In genomic region chr17:33560165-33560564, GRCh38 we compare ENCODE assay signal across 24 cellular contexts.
DNase-seq lines count a peak whose midpoint lies in the region; ATAC-seq, FAIRE-seq and TF ChIP-seq lines count a peak whose summit lies in the region.
"Had no signal": no experiment of that assay in that cellular context is flagged by ENCODE, and none has a peak within 500 bp of the region (broad histone marks: within the 10 kb centered on the region; RNA-seq: fewer than 3 reads in every experiment).

No MANE protein-coding gene starts in this region.

- no peaks in the 10 kb centered on the region for H3K79me1 ChIP-seq in H9 (ENCODE audit: insufficient read depth, low read depth, low read length, poor library complexity, severe bottlenecking)

- ATAC-seq in GM12878 = 0 out of 3 replicates have a peak, but pooled peaks have one; percentile 17
- no peak for ATAC-seq in CD8-positive, alpha-beta T cell
- ATAC-seq: natural killer cell, T-helper 17 cell had no signal

- no peak overlapping the region for H2BK12ac ChIP-seq in H9 (ENCODE audit: insufficient read length, low read depth, low read length)

- no peaks in the 10 kb centered on the region; the same call in 1 of the 2 replicates for H3K27me3 Mint-ChIP-seq in H9 (ENCODE audit: low read depth)
- H3K27me3 Mint-ChIP-seq in CD8-positive, alpha-beta T cell (ENCODE audit: low read depth) = no peaks in the 10 kb centered on the region
- H3K27me3 Mint-ChIP-seq: T-helper 17 cell had no signal

- H3K9me3 Mint-ChIP-seq in H9 = peaks cover 4 to 8% of the 10 kb centered on the region in 2 experiments
- H3K9me3 Mint-ChIP-seq in CD8-positive, alpha-beta T cell = peaks cover 6% of the 10 kb centered on the region
- H3K9me3 Mint-ChIP-seq: natural killer cell had no signal

- H3K4me2 ChIP-seq in H9 (ENCODE audit: insufficient read depth, insufficient read length, low read length) (no peak overlapping the region), GM12878 (ENCODE audit: control insufficient read depth, insufficient read depth) (no peak overlapping the region)

- DNase-seq in A673 (ENCODE audit: low spot score) (peak; percentile 5), H9 (no peak), GM12878 (ENCODE audit: low read depth, low spot score) (no peak), iris pigment epithelial cell (ENCODE audit: low read depth) (peak; percentile 34), GOT3 (lab: John Stamatoyannopoulos, UW) (no peak), foreskin melanocyte (no peak), NCI-H69 (lab: John Stamatoyannopoulos, UW) (no peak)
- no peak for DNase-seq in CD8-positive, alpha-beta T cell
- DNase-seq: activated CD4-positive, alpha-beta T cell treated with anti-CD3 and anti-CD28 coated beads, Interleukin-2, amount 50 U/mL, for 4 hours; activated gamma-delta T cell treated with Interleukin-2 at 50 U/mL for 16 hours; amniotic stem cell; CD4-positive, alpha-beta memory T cell; cerebellar nuclear complex; DND-41; hippocampal formation; natural killer cell; NCI-H146; posterior cingulate gyrus; SJCRH30; stomach; T-helper 17 cell had no signal

- no peak overlapping the region for H3K56ac ChIP-seq in H9 (ENCODE audit: insufficient read length, low read depth, low read length)

- H4K5ac ChIP-seq in H9 (ENCODE audit: insufficient read length, low read depth, low read length) = no peak overlapping the region

- no peak overlapping the region for H2BK5ac ChIP-seq in H9 (ENCODE audit: insufficient read length, low read length)

- H3K9ac ChIP-seq in H9 (ENCODE audit: extremely low read depth, insufficient read length, low read length) = no peak overlapping the region
- H3K9ac ChIP-seq in GM12878 (ENCODE audit: control insufficient read depth, insufficient read depth, low read length) = no peak overlapping the region

- no peaks in the 10 kb centered on the region for H4K20me1 ChIP-seq in H9 (ENCODE audit: control insufficient read depth, insufficient read depth, insufficient read length)
- no peaks in the 10 kb centered on the region for H4K20me1 ChIP-seq in GM12878 (ENCODE audit: control insufficient read depth, insufficient read depth)

- no peaks in the 10 kb centered on the region for H3K36me3 ChIP-seq in A673 (ENCODE audit: insufficient read depth, low read length, poor library complexity, severe bottlenecking)
- no peaks in the 10 kb centered on the region for H3K36me3 ChIP-seq in GM12878 (ENCODE audit: control insufficient read depth in 2 of 2, insufficient read depth in 2 of 2, low read length in 1 of 2)
- H3K36me3 ChIP-seq in CD8-positive, alpha-beta T cell (ENCODE audit: insufficient read depth, low read length) = no peaks in the 10 kb centered on the region
- H3K36me3 ChIP-seq: SJCRH30, stomach had no signal

- SMC1A ChIA-PET in GM12878 (lab: Charles Lee; ENCODE audit: uncharacterized antibody, unreplicated experiment) = interaction anchor here (0.7 to 2.0 kb wide), 2 partner anchors 36 to 1606 kb away, joined by 3 to 5 read pairs; no protein-coding TSS in a partner anchor

- no peak overlapping the region for H3K27ac ChIP-seq in A673 (ENCODE audit: low read depth, low read length, poor library complexity, severe bottlenecking)
- no peak overlapping the region for H3K27ac ChIP-seq in H9 (ENCODE audit: insufficient read length, low read depth, low read length)
- H3K27ac ChIP-seq in GM12878 (ENCODE audit: control insufficient read depth, insufficient read depth) = no peak overlapping the region
- H3K27ac ChIP-seq in CD8-positive, alpha-beta T cell (ENCODE audit: low read depth, low read length) = no peak overlapping the region
- H3K27ac ChIP-seq: SJCRH30, stomach had no signal

- no peak overlapping the region for H4K8ac ChIP-seq in H9 (replicated peaks; ENCODE audit: insufficient read length, low read depth, low read length)

- H2BK15ac ChIP-seq in H9 (ENCODE audit: low read depth, low read length) = no peak overlapping the region

- no peak overlapping the region for H3K4me3 Mint-ChIP-seq in H9
- no peak overlapping the region for H3K4me3 Mint-ChIP-seq in CD8-positive, alpha-beta T cell
- H3K4me3 Mint-ChIP-seq: CD4-positive, alpha-beta memory T cell; natural killer cell; T-helper 17 cell; type B pancreatic cell had no signal

- no peak for TF ChIP-seq CTCF in A673 (conservative IDR thresholded peaks at IDR 0.05; ENCODE audit: low read depth, low read length)
- TF ChIP-seq CTCF in H9 (conservative IDR thresholded peaks at IDR 0.05) = no peak
- no peak for TF ChIP-seq CTCF in GM12878 (IDR thresholded peaks at IDR 0.05 in 2 of 3, conservative IDR thresholded peaks at IDR 0.05 in 1 of 3; ENCODE audit: control insufficient read depth in 2 of 3, extremely low read depth in 1 of 3, insufficient read depth in 1 of 3, low read depth in 3 of 3, low read length in 3 of 3)
- no peak for TF ChIP-seq CTCF in CD8-positive, alpha-beta T cell (IDR thresholded peaks at IDR 0.05)

- peaks cover 0 to 5% (median 3%) of the 10 kb centered on the region in 3 experiments; a peak in 3 of 7 replicates for H3K36me3 Mint-ChIP-seq in H9 (ENCODE audit: insufficient read depth in 1 of 3, low read depth in 3 of 3)
- H3K36me3 Mint-ChIP-seq in CD8-positive, alpha-beta T cell = no peaks in the 10 kb centered on the region
- H3K36me3 Mint-ChIP-seq: CD4-positive, alpha-beta memory T cell; natural killer cell; type B pancreatic cell had no signal

- POLR2A ChIA-PET in A673 (lab: Charles Lee; ENCODE audit: low non-redundant PET) (no interaction called here), GM12878 (lab: Charles Lee) (no interaction called here)
- POLR2A ChIA-PET in CD8-positive, alpha-beta T cell (lab: Charles Lee) = no interaction called here

- no peak for TF ChIP-seq POLR2A in GM12878 (IDR thresholded peaks at IDR 0.05; ENCODE audit: low read depth, low read length)

- H3K4me3 ChIP-seq in A673 (ENCODE audit: low read depth, low read length, poor library complexity, severe bottlenecking) (no peak overlapping the region), GM12878 (no peak overlapping the region)
- no peak overlapping the region for H3K4me3 ChIP-seq in CD8-positive, alpha-beta T cell (ENCODE audit: low read depth, low read length)
- H3K4me3 ChIP-seq: SJCRH30, stomach had no signal

- H3K9me3 ChIP-seq in A673 (ENCODE audit: low read depth, low read length, poor library complexity, severe bottlenecking) (no peaks in the 10 kb centered on the region), H9 (ENCODE audit: control insufficient read depth, low read depth, low read length) (no peaks in the 10 kb centered on the region), GM12878 (replicated peaks; ENCODE audit: control insufficient read depth, insufficient read depth, low read length) (no peaks in the 10 kb centered on the region)
- no peaks in the 10 kb centered on the region for H3K9me3 ChIP-seq in CD8-positive, alpha-beta T cell (ENCODE audit: low read length)
- H3K9me3 ChIP-seq: SJCRH30 had no signal

- BruUV-seq in A673 (replicated peaks; lab: Mats Ljungman, UMichigan) (no TSS peak), GM12878 (replicated peaks; lab: Mats Ljungman, UMichigan) (no TSS peak)

- H3K23ac ChIP-seq in H9 (ENCODE audit: insufficient read length, low read depth, low read length) = no peak overlapping the region

- no peak overlapping the region for H4K91ac ChIP-seq in H9 (ENCODE audit: insufficient read length, low read depth, low read length)

- CTCF ChIA-PET in A673 (lab: Charles Lee) = no interaction called here
- CTCF ChIA-PET in GM12878 (lab: Yijun Ruan, JAX) = no interaction called here
- CTCF ChIA-PET in CD8-positive, alpha-beta T cell (lab: Charles Lee) = no interaction called here

- H2BK120ac ChIP-seq in H9 (ENCODE audit: low read depth, low read length, poor library complexity, severe bottlenecking) = no peak overlapping the region

- no peak for TF ChIP-seq RAD21 in GM12878 (IDR thresholded peaks at IDR 0.05; ENCODE audit: insufficient read depth, low read depth, low read length)

- no peak overlapping the region for H3K14ac ChIP-seq in H9 (ENCODE audit: insufficient read depth, low read length)

- intact Hi-C loops in A673 (cut with micrococcal nuclease; ENCODE audit: unreplicated experiment) = no loop called here
- intact Hi-C loops in GM12878 (cut with micrococcal nuclease; ENCODE audit: unreplicated experiment) = no loop called here
- intact Hi-C loops in CD8-positive, alpha-beta T cell (cut with DNase I, micrococcal nuclease) = no loop called here

- FAIRE-seq in GM12878 (lab: Jason Lieb, UNC) = no peak
- FAIRE-seq: A204.1, keratinocyte had no signal

- H3K4ac ChIP-seq in H9 (ENCODE audit: low read depth, low read length) = no peak overlapping the region

- H3K27me3 ChIP-seq in A673 (replicated peaks; ENCODE audit: insufficient read depth, low read depth, low read length, poor library complexity) (no peaks in the 10 kb centered on the region), H9 (ENCODE audit: insufficient read depth, low read length) (no peaks in the 10 kb centered on the region), GM12878 (replicated peaks in 1 of 2; ENCODE audit: control insufficient read depth in 2 of 2, insufficient read depth in 2 of 2, low read length in 1 of 2) (no peaks in the 10 kb centered on the region)
- no peaks in the 10 kb centered on the region for H3K27me3 ChIP-seq in CD8-positive, alpha-beta T cell (ENCODE audit: insufficient read depth, low read length)

- H3K18ac ChIP-seq in H9 (ENCODE audit: insufficient read length, low read depth, low read length) = no peak overlapping the region

- H3K4me1 ChIP-seq in A673 (ENCODE audit: insufficient read depth, low read length, poor library complexity, severe bottlenecking) (no peaks in the 10 kb centered on the region), H9 (ENCODE audit: insufficient read depth, low read length) (no peaks in the 10 kb centered on the region), GM12878 (ENCODE audit: control insufficient read depth, insufficient read depth, low read length) (no peaks in the 10 kb centered on the region)
- H3K4me1 ChIP-seq in CD8-positive, alpha-beta T cell (ENCODE audit: insufficient read depth, low read length) = no peaks in the 10 kb centered on the region
- H3K4me1 ChIP-seq: SJCRH30, stomach had no signal

- no peak overlapping the region for H2BK20ac ChIP-seq in H9 (ENCODE audit: low read depth, low read length, poor library complexity, severe bottlenecking)

- no peaks in the 10 kb centered on the region for H3K23me2 ChIP-seq in H9 (ENCODE audit: insufficient read length, low read depth, low read length, poor library complexity, severe bottlenecking)

- in situ Hi-C loops in GM12878 (cut with MboI) = no loop called here

- H3K27ac Mint-ChIP-seq in H9 = no peak overlapping the region; a peak in 1 of 7 replicates
- H3K27ac Mint-ChIP-seq in CD8-positive, alpha-beta T cell = no peak overlapping the region
- H3K27ac Mint-ChIP-seq: CD4-positive, alpha-beta memory T cell; natural killer cell; T-helper 17 cell; type B pancreatic cell had no signal

- RAD21 ChIA-PET in GM12878 (lab: Charles Lee; ENCODE audit: unreplicated experiment) = no interaction called here

- H2AFZ ChIP-seq in H9 (ENCODE audit: low read length) (no peak overlapping the region), GM12878 (ENCODE audit: control insufficient read depth, low read depth, low read length) (no peak overlapping the region)

- H3T11ph ChIP-seq in H9 (ENCODE audit: low read length) = peak overlapping the region; percentile 61

- TF ChIP-seq EP300 in GM12878 (IDR thresholded peaks at IDR 0.05; ENCODE audit: borderline replicate concordance in 1 of 2, control insufficient read depth in 1 of 2, low read depth in 2 of 2, low read length in 2 of 2) = no peak

- no peak overlapping the region for H2AK5ac ChIP-seq in H9 (ENCODE audit: insufficient read length, low read length)

- H3K4me1 Mint-ChIP-seq in H9 = peaks cover 0 to 3% of the 10 kb centered on the region in 2 experiments; a peak in 1 of 4 replicates
- no peaks in the 10 kb centered on the region for H3K4me1 Mint-ChIP-seq in CD8-positive, alpha-beta T cell (ENCODE audit: low read depth)
- H3K4me1 Mint-ChIP-seq: CD4-positive, alpha-beta memory T cell; natural killer cell; T-helper 17 cell had no signal

- H3K79me2 ChIP-seq in H9 (ENCODE audit: insufficient read depth, low read length) = no peaks in the 10 kb centered on the region
- H3K79me2 ChIP-seq in GM12878 (ENCODE audit: control insufficient read depth, insufficient read depth, low read length) = no peaks in the 10 kb centered on the region

- no CpG with 5 or more reads among the region's 5 CpGs for WGBS in H9 (ENCODE audit: extremely low coverage, insufficient read length, low lambda C conversion rate)
- 32% methylated on average over 5 of the region's 5 CpGs for WGBS in GM12878 (ENCODE audit: insufficient coverage, insufficient replicate concordance, low lambda C conversion rate, missing lambda C conversion rate)

Comparison
In these comparisons a context has a peak if more than half of its experiments do, and no peak if none do; other contexts are left out.
1. DNase-seq: peak in A673 (single experiment) and iris pigment epithelial cell (single experiment); none in H9 (single experiment), GM12878 (single experiment), GOT3 (single experiment), foreskin melanocyte (single experiment), NCI-H69 (single experiment) and CD8-positive, alpha-beta T cell (0 of 7).